ENCODE assay signal across 19 cellular contexts in the genomic region with DNA sequence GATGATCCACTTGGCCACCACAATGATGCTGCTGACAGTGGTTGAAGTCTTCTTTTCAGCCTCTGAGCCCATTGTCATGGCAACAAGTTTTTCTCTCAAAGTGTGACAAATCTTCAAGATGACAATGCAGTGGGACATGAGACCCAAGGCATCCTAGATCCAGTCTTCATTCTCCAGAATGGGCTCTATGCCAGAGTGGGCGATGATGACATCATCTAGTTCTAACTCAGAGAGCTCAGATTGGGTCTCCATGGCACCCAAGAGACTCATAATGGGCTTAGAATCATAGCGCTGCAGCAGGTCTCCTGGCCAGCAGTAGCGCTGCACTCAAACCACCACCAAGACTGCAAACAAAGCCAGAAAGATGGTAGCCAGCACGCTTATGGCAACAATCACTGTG.
DNase-seq lines count a peak whose midpoint lies in the region; ATAC-seq and TF ChIP-seq lines count a peak whose summit lies in the region.
"Had no signal": no experiment of that assay in that cellular context is flagged by ENCODE, and none has a peak within 500 bp of the region (broad histone marks: within the 10 kb centered on the region; RNA-seq: fewer than 3 reads in every experiment).

No MANE protein-coding gene starts in this region.

- intact Hi-C loops in A673 (cut with micrococcal nuclease; ENCODE audit: unreplicated experiment): no loop called here

- no peak overlapping the region for H2AK5ac ChIP-seq in mesendoderm (ENCODE audit: low read length)

- BruUV-seq in A673 (replicated peaks; lab: Mats Ljungman, UMichigan): no TSS peak

- H3K23ac ChIP-seq in mesendoderm (ENCODE audit: low read length): no peak overlapping the region

- no peak overlapping the region for H3K4me3 ChIP-seq in A673 (ENCODE audit: low read depth, low read length, poor library complexity, severe bottlenecking)
- H3K4me3 ChIP-seq in BE2C (ENCODE audit: low read depth, low read length): no peak overlapping the region
- H3K4me3 ChIP-seq in mesendoderm (ENCODE audit: low read length): no peak overlapping the region
- H3K4me3 ChIP-seq: MG63, SJSA1 had no signal

- H3K9me3 ChIP-seq in A673 (ENCODE audit: low read depth, low read length, poor library complexity, severe bottlenecking) (no peaks in the 10 kb centered on the region), BE2C (no peaks in the 10 kb centered on the region)
- H3K9me3 ChIP-seq: MG63, SJSA1 had no signal

- H4K5ac ChIP-seq in mesendoderm (ENCODE audit: low read length): no peak overlapping the region

- TF ChIP-seq CTCF in A673 (conservative IDR thresholded peaks at IDR 0.05; ENCODE audit: low read depth, low read length) (no peak), BE2C (IDR thresholded peaks at IDR 0.05; ENCODE audit: low read depth, low read length) (no peak)

- no peaks in the 10 kb centered on the region for H3K79me1 ChIP-seq in mesendoderm (ENCODE audit: low read length)

- H3K4ac ChIP-seq in mesendoderm (ENCODE audit: low read depth, low read length): no peak overlapping the region

- no peak overlapping the region for H2BK15ac ChIP-seq in mesendoderm (replicated peaks; ENCODE audit: low read depth)

- CTCF ChIA-PET in A673 (lab: Charles Lee): no interaction called here

- ATAC-seq in HG02623 (IDR thresholded peaks at IDR 0.05; ENCODE audit: unreplicated experiment): no peak
- ATAC-seq: T-cell had no signal

- WGBS in mesendoderm (ENCODE audit: extremely low coverage, insufficient coverage, low lambda C conversion rate): no CpG with 5 or more reads among the region's 4 CpGs

- H3K27me3 ChIP-seq in A673 (replicated peaks; ENCODE audit: insufficient read depth, low read depth, low read length, poor library complexity) (no peaks in the 10 kb centered on the region), BE2C (no peaks in the 10 kb centered on the region), mesendoderm (ENCODE audit: insufficient read depth, low read length, poor library complexity) (no peaks in the 10 kb centered on the region)
- H3K27me3 ChIP-seq: MG63, SJSA1 had no signal

- H4K8ac ChIP-seq in mesendoderm (ENCODE audit: low read depth, low read length): no peak overlapping the region

- H3K79me2 ChIP-seq in mesendoderm (ENCODE audit: control insufficient read depth, insufficient read depth, low read length): no peaks in the 10 kb centered on the region

- DNase-seq in A673 (ENCODE audit: low spot score) (peak; percentile 4), BE2C (peak; percentile 26), NCI-H69 (lab: John Stamatoyannopoulos, UW) (peak; percentile 42), mesendoderm (peak; percentile 33), NCI-H345 treated with DMSO at 0.1 percent for 48 hours (lab: John Stamatoyannopoulos, UW; ENCODE audit: unreplicated experiment) (no peak), NCI-H446 treated with DMSO at 0.1 percent for 48 hours (lab: John Stamatoyannopoulos, UW) (no peak)
- DNase-seq: Calu3, GOT3, HCEC 1CT, MG63, NCI-H1105 treated with DMSO at 0.1 percent for 48 hours, NCI-H146, NCI-H2029, NCI-H2171, Right ventricle myocardium superior, RPMI8226, T-cell had no signal

- H2BK120ac ChIP-seq in mesendoderm (ENCODE audit: low read depth, low read length): no peak overlapping the region

- no peak overlapping the region for H3K4me2 ChIP-seq in mesendoderm (ENCODE audit: low read length)

- no peak overlapping the region for H3K9ac ChIP-seq in mesendoderm (ENCODE audit: low read length)

- no peak overlapping the region for H3K18ac ChIP-seq in mesendoderm (ENCODE audit: low read length)

- POLR2A ChIA-PET in A673 (lab: Charles Lee; ENCODE audit: low non-redundant PET): no interaction called here

- H3K36me3 ChIP-seq in A673 (ENCODE audit: insufficient read depth, low read length, poor library complexity, severe bottlenecking) (no peaks in the 10 kb centered on the region), BE2C (no peaks in the 10 kb centered on the region), mesendoderm (ENCODE audit: control insufficient read depth, insufficient read depth, low read length) (no peaks in the 10 kb centered on the region)
- H3K36me3 ChIP-seq: MG63, SJSA1 had no signal

- no peak overlapping the region for H3K56ac ChIP-seq in mesendoderm (ENCODE audit: low read length)

- H3K27ac ChIP-seq in A673 (ENCODE audit: low read depth, low read length, poor library complexity, severe bottlenecking) (no peak overlapping the region), mesendoderm (ENCODE audit: low read depth, low read length) (no peak overlapping the region)
- H3K27ac ChIP-seq: SJSA1 had no signal

- no peaks in the 10 kb centered on the region for H3K4me1 ChIP-seq in A673 (ENCODE audit: insufficient read depth, low read length, poor library complexity, severe bottlenecking)
- H3K4me1 ChIP-seq in BE2C: no peaks in the 10 kb centered on the region
- no peaks in the 10 kb centered on the region for H3K4me1 ChIP-seq in mesendoderm (ENCODE audit: control insufficient read depth, low read depth, low read length)
- H3K4me1 ChIP-seq: SJSA1 had no signal

- H2BK5ac ChIP-seq in mesendoderm (ENCODE audit: low read length): no peak overlapping the region

Comparison
In these comparisons a context has a peak if more than half of its experiments do, and no peak if none do; other contexts are left out.
1. DNase-seq: peak in A673 (single experiment), BE2C (single experiment), NCI-H69 (single experiment) and mesendoderm (single experiment); none in NCI-H345 treated with DMSO at 0.1 percent for 48 hours (single experiment) and NCI-H446 treated with DMSO at 0.1 percent for 48 hours (single experiment).